1 cellular context compared by ENCODE assay signal in the genomic region with DNA sequence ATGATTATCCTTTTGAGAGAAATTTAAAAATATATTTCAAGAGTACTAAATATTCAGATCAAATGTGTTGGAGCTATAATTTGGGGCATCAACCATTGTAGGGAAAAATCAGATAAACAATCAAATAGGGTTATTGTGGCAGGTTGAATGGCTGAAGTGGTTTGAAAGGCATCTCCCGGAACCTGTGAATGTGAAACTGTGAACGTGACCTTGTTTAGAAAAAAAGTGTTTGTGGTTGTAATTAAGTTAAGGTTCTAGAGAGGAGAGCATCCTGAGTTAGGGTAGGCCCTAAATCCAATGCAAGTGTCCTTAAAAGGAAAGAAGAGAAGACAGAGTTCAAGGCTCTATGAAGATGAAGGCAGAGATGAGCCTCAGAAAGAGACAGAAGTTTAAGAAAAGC.
TF ChIP-seq lines count a peak whose summit lies in the region.

No MANE protein-coding gene starts in this region.

TF ChIP-seq in GM23338, 12 proteins besides CTCF, POLR2A, EP300 and RAD21:
- TF ChIP-seq, protein P1, sequence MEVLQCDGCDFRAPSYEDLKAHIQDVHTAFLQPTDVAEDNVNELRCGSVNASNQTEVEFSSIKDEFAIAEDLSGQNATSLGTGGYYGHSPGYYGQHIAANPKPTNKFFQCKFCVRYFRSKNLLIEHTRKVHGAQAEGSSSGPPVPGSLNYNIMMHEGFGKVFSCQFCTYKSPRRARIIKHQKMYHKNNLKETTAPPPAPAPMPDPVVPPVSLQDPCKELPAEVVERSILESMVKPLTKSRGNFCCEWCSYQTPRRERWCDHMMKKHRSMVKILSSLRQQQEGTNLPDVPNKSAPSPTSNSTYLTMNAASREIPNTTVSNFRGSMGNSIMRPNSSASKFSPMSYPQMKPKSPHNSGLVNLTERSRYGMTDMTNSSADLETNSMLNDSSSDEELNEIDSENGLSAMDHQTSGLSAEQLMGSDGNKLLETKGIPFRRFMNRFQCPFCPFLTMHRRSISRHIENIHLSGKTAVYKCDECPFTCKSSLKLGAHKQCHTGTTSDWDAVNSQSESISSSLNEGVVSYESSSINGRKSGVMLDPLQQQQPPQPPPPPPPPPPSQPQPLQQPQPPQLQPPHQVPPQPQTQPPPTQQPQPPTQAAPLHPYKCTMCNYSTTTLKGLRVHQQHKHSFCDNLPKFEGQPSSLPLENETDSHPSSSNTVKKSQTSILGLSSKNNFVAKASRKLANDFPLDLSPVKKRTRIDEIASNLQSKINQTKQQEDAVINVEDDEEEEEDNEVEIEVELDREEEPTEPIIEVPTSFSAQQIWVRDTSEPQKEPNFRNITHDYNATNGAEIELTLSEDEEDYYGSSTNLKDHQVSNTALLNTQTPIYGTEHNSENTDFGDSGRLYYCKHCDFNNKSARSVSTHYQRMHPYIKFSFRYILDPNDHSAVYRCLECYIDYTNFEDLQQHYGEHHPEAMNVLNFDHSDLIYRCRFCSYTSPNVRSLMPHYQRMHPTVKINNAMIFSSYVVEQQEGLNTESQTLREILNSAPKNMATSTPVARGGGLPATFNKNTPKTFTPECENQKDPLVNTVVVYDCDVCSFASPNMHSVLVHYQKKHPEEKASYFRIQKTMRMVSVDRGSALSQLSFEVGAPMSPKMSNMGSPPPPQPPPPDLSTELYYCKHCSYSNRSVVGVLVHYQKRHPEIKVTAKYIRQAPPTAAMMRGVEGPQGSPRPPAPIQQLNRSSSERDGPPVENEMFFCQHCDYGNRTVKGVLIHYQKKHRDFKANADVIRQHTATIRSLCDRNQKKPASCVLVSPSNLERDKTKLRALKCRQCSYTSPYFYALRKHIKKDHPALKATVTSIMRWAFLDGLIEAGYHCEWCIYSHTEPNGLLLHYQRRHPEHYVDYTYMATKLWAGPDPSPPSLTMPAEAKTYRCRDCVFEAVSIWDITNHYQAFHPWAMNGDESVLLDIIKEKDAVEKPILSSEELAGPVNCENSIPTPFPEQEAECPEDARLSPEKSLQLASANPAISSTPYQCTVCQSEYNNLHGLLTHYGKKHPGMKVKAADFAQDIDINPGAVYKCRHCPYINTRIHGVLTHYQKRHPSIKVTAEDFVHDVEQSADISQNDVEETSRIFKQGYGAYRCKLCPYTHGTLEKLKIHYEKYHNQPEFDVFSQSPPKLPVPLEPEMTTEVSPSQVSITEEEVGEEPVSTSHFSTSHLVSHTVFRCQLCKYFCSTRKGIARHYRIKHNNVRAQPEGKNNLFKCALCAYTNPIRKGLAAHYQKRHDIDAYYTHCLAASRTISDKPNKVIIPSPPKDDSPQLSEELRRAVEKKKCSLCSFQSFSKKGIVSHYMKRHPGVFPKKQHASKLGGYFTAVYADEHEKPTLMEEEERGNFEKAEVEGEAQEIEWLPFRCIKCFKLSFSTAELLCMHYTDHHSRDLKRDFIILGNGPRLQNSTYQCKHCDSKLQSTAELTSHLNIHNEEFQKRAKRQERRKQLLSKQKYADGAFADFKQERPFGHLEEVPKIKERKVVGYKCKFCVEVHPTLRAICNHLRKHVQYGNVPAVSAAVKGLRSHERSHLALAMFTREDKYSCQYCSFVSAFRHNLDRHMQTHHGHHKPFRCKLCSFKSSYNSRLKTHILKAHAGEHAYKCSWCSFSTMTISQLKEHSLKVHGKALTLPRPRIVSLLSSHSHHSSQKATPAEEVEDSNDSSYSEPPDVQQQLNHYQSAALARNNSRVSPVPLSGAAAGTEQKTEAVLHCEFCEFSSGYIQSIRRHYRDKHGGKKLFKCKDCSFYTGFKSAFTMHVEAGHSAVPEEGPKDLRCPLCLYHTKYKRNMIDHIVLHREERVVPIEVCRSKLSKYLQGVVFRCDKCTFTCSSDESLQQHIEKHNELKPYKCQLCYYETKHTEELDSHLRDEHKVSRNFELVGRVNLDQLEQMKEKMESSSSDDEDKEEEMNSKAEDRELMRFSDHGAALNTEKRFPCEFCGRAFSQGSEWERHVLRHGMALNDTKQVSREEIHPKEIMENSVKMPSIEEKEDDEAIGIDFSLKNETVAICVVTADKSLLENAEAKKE (CRISPR knock-in tag; IDR thresholded peaks at IDR 0.05): no peak
- TF ChIP-seq EZH2phosphoT487 (IDR thresholded peaks at IDR 0.05; ENCODE audit: unreplicated experiment): no peak
- TF ChIP-seq ZNF114 (CRISPR knock-in tag; IDR thresholded peaks at IDR 0.05): no peak
- TF ChIP-seq, protein P2, sequence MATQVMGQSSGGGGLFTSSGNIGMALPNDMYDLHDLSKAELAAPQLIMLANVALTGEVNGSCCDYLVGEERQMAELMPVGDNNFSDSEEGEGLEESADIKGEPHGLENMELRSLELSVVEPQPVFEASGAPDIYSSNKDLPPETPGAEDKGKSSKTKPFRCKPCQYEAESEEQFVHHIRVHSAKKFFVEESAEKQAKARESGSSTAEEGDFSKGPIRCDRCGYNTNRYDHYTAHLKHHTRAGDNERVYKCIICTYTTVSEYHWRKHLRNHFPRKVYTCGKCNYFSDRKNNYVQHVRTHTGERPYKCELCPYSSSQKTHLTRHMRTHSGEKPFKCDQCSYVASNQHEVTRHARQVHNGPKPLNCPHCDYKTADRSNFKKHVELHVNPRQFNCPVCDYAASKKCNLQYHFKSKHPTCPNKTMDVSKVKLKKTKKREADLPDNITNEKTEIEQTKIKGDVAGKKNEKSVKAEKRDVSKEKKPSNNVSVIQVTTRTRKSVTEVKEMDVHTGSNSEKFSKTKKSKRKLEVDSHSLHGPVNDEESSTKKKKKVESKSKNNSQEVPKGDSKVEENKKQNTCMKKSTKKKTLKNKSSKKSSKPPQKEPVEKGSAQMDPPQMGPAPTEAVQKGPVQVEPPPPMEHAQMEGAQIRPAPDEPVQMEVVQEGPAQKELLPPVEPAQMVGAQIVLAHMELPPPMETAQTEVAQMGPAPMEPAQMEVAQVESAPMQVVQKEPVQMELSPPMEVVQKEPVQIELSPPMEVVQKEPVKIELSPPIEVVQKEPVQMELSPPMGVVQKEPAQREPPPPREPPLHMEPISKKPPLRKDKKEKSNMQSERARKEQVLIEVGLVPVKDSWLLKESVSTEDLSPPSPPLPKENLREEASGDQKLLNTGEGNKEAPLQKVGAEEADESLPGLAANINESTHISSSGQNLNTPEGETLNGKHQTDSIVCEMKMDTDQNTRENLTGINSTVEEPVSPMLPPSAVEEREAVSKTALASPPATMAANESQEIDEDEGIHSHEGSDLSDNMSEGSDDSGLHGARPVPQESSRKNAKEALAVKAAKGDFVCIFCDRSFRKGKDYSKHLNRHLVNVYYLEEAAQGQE (IDR thresholded peaks at IDR 0.05; ENCODE audit: unreplicated experiment): no peak
- TF ChIP-seq, protein P3, sequence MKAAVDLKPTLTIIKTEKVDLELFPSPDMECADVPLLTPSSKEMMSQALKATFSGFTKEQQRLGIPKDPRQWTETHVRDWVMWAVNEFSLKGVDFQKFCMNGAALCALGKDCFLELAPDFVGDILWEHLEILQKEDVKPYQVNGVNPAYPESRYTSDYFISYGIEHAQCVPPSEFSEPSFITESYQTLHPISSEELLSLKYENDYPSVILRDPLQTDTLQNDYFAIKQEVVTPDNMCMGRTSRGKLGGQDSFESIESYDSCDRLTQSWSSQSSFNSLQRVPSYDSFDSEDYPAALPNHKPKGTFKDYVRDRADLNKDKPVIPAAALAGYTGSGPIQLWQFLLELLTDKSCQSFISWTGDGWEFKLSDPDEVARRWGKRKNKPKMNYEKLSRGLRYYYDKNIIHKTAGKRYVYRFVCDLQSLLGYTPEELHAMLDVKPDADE (IDR thresholded peaks at IDR 0.05): no peak
- TF ChIP-seq ZNF331 (CRISPR knock-in tag; IDR thresholded peaks at IDR 0.05; ENCODE audit: low read depth): no peak
- no peak for TF ChIP-seq JUNB (IDR thresholded peaks at IDR 0.05; ENCODE audit: unreplicated experiment)
- no peak for TF ChIP-seq EZH2 (IDR thresholded peaks at IDR 0.05; ENCODE audit: low read depth, unreplicated experiment)
- TF ChIP-seq POLR2AphosphoS5 (IDR thresholded peaks at IDR 0.05; ENCODE audit: low read depth): no peak
- no peak for TF ChIP-seq STAT1 (IDR thresholded peaks at IDR 0.05; ENCODE audit: unreplicated experiment)
- no peak for TF ChIP-seq NANOG (IDR thresholded peaks at IDR 0.05; ENCODE audit: borderline replicate concordance)
